27 cellular contexts compared by ENCODE assay signal in genomic region chr4:145436793-145437192, GRCh38.
"Had no signal": no experiment of that assay in that cellular context is flagged by ENCODE, and none has a peak within 500 bp of the region (broad histone marks: within the 10 kb centered on the region; RNA-seq: fewer than 3 reads in every experiment).

No MANE protein-coding gene starts in this region.

- H3K27ac Mint-ChIP-seq: activated naive CD4-positive, alpha-beta T cell treated with anti-CD3 and anti-CD28 coated beads, Interleukin-2, amount 50 U/mL, for 24 hours; dendritic cell treated with granulocyte-macrophage colony-stimulating factor and Interleukin-4, amounts not matched to agents 40 ng/mL and 50 ng/mL, for 4 days; naive thymus-derived CD4-positive, alpha-beta T cell; stimulated activated memory B cell treated with anti-CD40 and anti-IgM and Interleukin-4, amounts not matched to agents 10 μg/mL and 1 μg/mL and 100 μg/mL, for 72 hours; T-cell; T-helper 2 cell treated with Interferon-gamma antibody and Interleukin-4, amounts not matched to agents 5 μg/mL and 100 μg/mL, for 36 hours had no signal

- H3K4me1 Mint-ChIP-seq: activated naive CD4-positive, alpha-beta T cell treated with anti-CD3 and anti-CD28 coated beads, Interleukin-2, amount 50 U/mL, for 24 hours; naive thymus-derived CD4-positive, alpha-beta T cell; neural crest cell; stimulated activated memory B cell treated with anti-CD40 and anti-IgM and Interleukin-4, amounts not matched to agents 10 μg/mL and 1 μg/mL and 100 μg/mL, for 72 hours; T-cell had no signal

- H3K4me1 ChIP-seq: body of pancreas, lower lobe of right lung, testis, upper lobe of left lung had no signal

- ATAC-seq: body of pancreas; left colon; lower lobe of right lung; naive thymus-derived CD4-positive, alpha-beta T cell; sciatic nerve; stimulated activated memory B cell treated with anti-CD40 and anti-IgM and Interleukin-4, amounts not matched to agents 10 μg/mL and 1 μg/mL and 100 μg/mL, for 72 hours; T-cell had no signal

- H3K27me3 Mint-ChIP-seq: dendritic cell treated with granulocyte-macrophage colony-stimulating factor and Interleukin-4, amounts not matched to agents 40 ng/mL and 50 ng/mL, for 4 days had no signal

- H3K4me3 ChIP-seq: body of pancreas, cardiac muscle cell, lower lobe of right lung, smooth muscle cell, testis, upper lobe of left lung had no signal

- H3K4me3 Mint-ChIP-seq: activated naive CD4-positive, alpha-beta T cell treated with anti-CD3 and anti-CD28 coated beads, Interleukin-2, amount 50 U/mL, for 24 hours; dendritic cell treated with granulocyte-macrophage colony-stimulating factor and Interleukin-4, amounts not matched to agents 40 ng/mL and 50 ng/mL, for 4 days; naive thymus-derived CD4-positive, alpha-beta T cell; neural crest cell; stimulated activated memory B cell treated with anti-CD40 and anti-IgM and Interleukin-4, amounts not matched to agents 10 μg/mL and 1 μg/mL and 100 μg/mL, for 72 hours; T-cell; T-helper 2 cell treated with Interferon-gamma antibody and Interleukin-4, amounts not matched to agents 5 μg/mL and 100 μg/mL, for 36 hours had no signal

- H3K36me3 ChIP-seq: cardiac muscle cell, lower lobe of right lung, upper lobe of left lung, WERI-Rb-1 had no signal

- FAIRE-seq: TTC549 had no signal

- H3K36me3 Mint-ChIP-seq: activated naive CD4-positive, alpha-beta T cell treated with anti-CD3 and anti-CD28 coated beads, Interleukin-2, amount 50 U/mL, for 24 hours; naive thymus-derived CD4-positive, alpha-beta T cell; stimulated activated memory B cell treated with anti-CD40 and anti-IgM and Interleukin-4, amounts not matched to agents 10 μg/mL and 1 μg/mL and 100 μg/mL, for 72 hours; T-cell had no signal

- DNase-seq: activated CD4-positive, alpha-beta T cell treated with anti-CD3 and anti-CD28 coated beads for 1 hour; activated gamma-delta T cell treated with Interleukin-2 at 50 U/mL for 16 hours; activated T-cell treated with anti-CD3 and anti-CD28 coated beads, Interleukin-2, amount 50 U/mL, for 1 hour; anterior cingulate cortex; body of pancreas; effector CD4-positive, alpha-beta T cell; foreskin melanocyte; hippocampal formation; left colon; lower lobe of right lung; naive thymus-derived CD4-positive, alpha-beta T cell; occipital lobe; posterior cingulate gyrus; stimulated activated CD4-positive, alpha-beta T cell treated with anti-CD3 and anti-CD28 coated beads, Interleukin-15, amount 100 ng/mL, for 24 hours; T-cell; testis; upper lobe of left lung; WERI-Rb-1 had no signal

- H3K27ac ChIP-seq: body of pancreas, cardiac muscle cell, lower lobe of right lung, testis, upper lobe of left lung, WERI-Rb-1 had no signal

- H3K9me3 ChIP-seq: body of pancreas, testis had no signal

- H3K4me2 ChIP-seq: smooth muscle cell had no signal

- H3K27me3 ChIP-seq: body of pancreas, cardiac muscle cell, testis, upper lobe of left lung had no signal

- H3K9me3 Mint-ChIP-seq: T-helper 2 cell treated with Interferon-gamma antibody and Interleukin-4, amounts not matched to agents 5 μg/mL and 100 μg/mL, for 36 hours had no signal
